In genomic region chr18:79071037-79071960, GRCh38 we compare ENCODE assay signal across 11 cellular contexts. TPM values are rescaled to one million over a fixed set of nuclear protein-coding genes. Genes with fewer than 3 reads are reported as not detected.
DNase-seq lines count a peak whose midpoint lies in the region; ATAC-seq, FAIRE-seq and TF ChIP-seq lines count a peak whose summit lies in the region.
"Had no signal": no experiment of that assay in that cellular context is flagged by ENCODE, and none has a peak within 500 bp of the region (broad histone marks: within the 10 kb centered on the region; RNA-seq: fewer than 3 reads in every experiment).

No MANE protein-coding gene starts in this region.

- peaks cover 6% of the 10 kb centered on the region for H3K4me1 Mint-ChIP-seq in endodermal cell

- CTCF ChIA-PET in HepG2 (lab: Yijun Ruan, JAX; ENCODE audit: low intra/inter-chr PET ratio, low total read pairs), result no interaction called here

- H3K9me3 ChIP-seq in HepG2 (ENCODE audit: low read length) (no peaks in the 10 kb centered on the region), right lobe of liver (no peaks in the 10 kb centered on the region), endodermal cell (ENCODE audit: control insufficient read depth, low read length) (peaks cover 28% of the 10 kb centered on the region), BE2C (peaks cover 3% of the 10 kb centered on the region; the same call in 1 of the 2 replicates)
- H3K9me3 ChIP-seq: adrenal gland had no signal

- POLR2A ChIA-PET in HepG2 (lab: Yijun Ruan, JAX), result no interaction called here

- peak overlapping the region; percentile 78 for H3K4me3 Mint-ChIP-seq in endodermal cell

- intact Hi-C loops in HepG2 (cut with micrococcal nuclease; ENCODE audit: unreplicated experiment) (loop anchor here (10.0 kb wide), 1 partner anchor 104 kb away; no protein-coding TSS in a partner anchor), right lobe of liver (cut with DNase I) (no loop called here), dorsolateral prefrontal cortex (cut with DNase I) (loop anchor here in 1 of 2 donors (5.0 kb wide), 1 partner anchor 301 kb away; no protein-coding TSS in a partner anchor)

- no peak overlapping the region for H2AFZ ChIP-seq in HepG2 (ENCODE audit: low read length)

- FAIRE-seq in HepG2 (lab: Jason Lieb, UNC), result no peak

- in situ Hi-C loops in HepG2 (cut with HindIII; ENCODE audit: extremely low pct_ligation_motif_present, low pct_unique_long_range_greater_than_20kb), result no loop called here

- H3K27ac ChIP-seq in HepG2 (ENCODE audit: extremely low read length, insufficient read depth, low read length) (no peak overlapping the region), right lobe of liver (no peak overlapping the region), endodermal cell (ENCODE audit: low read depth, low read length) (no peak overlapping the region), dorsolateral prefrontal cortex (no peak overlapping the region)
- H3K27ac ChIP-seq: adrenal gland had no signal

- no peak for TF ChIP-seq EP300 in HepG2 (IDR thresholded peaks at IDR 0.05; ENCODE audit: low read depth in 2 of 2, low read length in 2 of 2)
- no peak for TF ChIP-seq EP300 in HepG2 (CRISPR knock-in tag; IDR thresholded peaks at IDR 0.05; ENCODE audit: borderline replicate concordance)

- peaks cover 65% of the 10 kb centered on the region for H3K9me3 Mint-ChIP-seq in endodermal cell

- 99% methylated on average over 5 of the region's 5 CpGs for WGBS in HepG2 (ENCODE audit: low lambda C conversion rate)
- 70% methylated on average over 3 of the region's 5 CpGs for WGBS in right lobe of liver (ENCODE audit: insufficient coverage, low coverage, low lambda C conversion rate, missing lambda C conversion rate)
- WGBS in endodermal cell (ENCODE audit: insufficient coverage in 1 of 2, insufficient read length in 1 of 2), 2 experiments, result 97 to 100% methylated on average over 3 to 4 of the region's 5 CpGs

- H3K27me3 Mint-ChIP-seq in endodermal cell (ENCODE audit: insufficient read depth), result peaks cover 20% of the 10 kb centered on the region

- peak overlapping the region; percentile 82 for H3K4me2 ChIP-seq in HepG2 (ENCODE audit: low read depth, low read length)

- H3K79me2 ChIP-seq in HepG2 (ENCODE audit: insufficient read depth, low read length), result peaks cover 47% of the 10 kb centered on the region

- H3K27ac Mint-ChIP-seq in endodermal cell, result no peak overlapping the region

- H3K36me3 Mint-ChIP-seq in endodermal cell (ENCODE audit: low read depth), result peaks cover 40% of the 10 kb centered on the region

- no peak for TF ChIP-seq POLR2A in HepG2 (IDR thresholded peaks at IDR 0.05; ENCODE audit: insufficient read depth in 1 of 2, low read depth in 2 of 2, low read length in 2 of 2)
- no peak for TF ChIP-seq POLR2A in right lobe of liver (IDR thresholded peaks at IDR 0.05)

- no TSS peak for BruUV-seq in HepG2 (replicated peaks; lab: Mats Ljungman, UMichigan)

- no peak for TF ChIP-seq RAD21 in HepG2 (CRISPR knock-in tag; IDR thresholded peaks at IDR 0.05)

- H4K20me1 ChIP-seq in HepG2 (ENCODE audit: insufficient read depth, low read length), result no peaks in the 10 kb centered on the region

- H3K36me3 ChIP-seq in HepG2 (replicated peaks in 1 of 2; ENCODE audit: control insufficient read depth in 1 of 2, insufficient read depth in 2 of 2, low read length in 2 of 2) (no peaks in the 10 kb centered on the region; a peak in 1 of 5 replicates), right lobe of liver (no peaks in the 10 kb centered on the region), endodermal cell (ENCODE audit: control insufficient read depth, insufficient read depth, low read length) (no peaks in the 10 kb centered on the region), BE2C (no peaks in the 10 kb centered on the region)
- H3K36me3 ChIP-seq: adrenal gland, heart left ventricle had no signal

- no peak for DNase-seq in HepG2 (ENCODE audit: low spot score)
- no peak for DNase-seq in right lobe of liver
- DNase-seq in RKO (ENCODE audit: low spot score), result peak; percentile 25
- peak; percentile 4 for DNase-seq in endodermal cell
- no peak for DNase-seq in dorsolateral prefrontal cortex
- DNase-seq in BE2C, result no peak
- DNase-seq in GOT3 (lab: John Stamatoyannopoulos, UW), result no peak
- no peak for DNase-seq in iPS-NIHi11 (ENCODE audit: low spot score)
- DNase-seq: adrenal gland, heart left ventricle, NCI-H1105 treated with DMSO at 0.1 percent for 48 hours had no signal

- peak overlapping the region in 2 of 3 experiments; percentile 79 to 88; a peak in 2 of 6 replicates for H3K4me3 ChIP-seq in HepG2 (replicated peaks in 1 of 3; ENCODE audit: insufficient read depth in 1 of 3, low read depth in 2 of 3, low read length in 3 of 3)
- H3K4me3 ChIP-seq in right lobe of liver, result no peak overlapping the region
- peak overlapping the region; percentile 93 for H3K4me3 ChIP-seq in endodermal cell (ENCODE audit: low read length)
- peak overlapping the region in 6 of 59 donors; percentile 85 to 99 (median 94) for H3K4me3 ChIP-seq in dorsolateral prefrontal cortex
- no peak overlapping the region for H3K4me3 ChIP-seq in BE2C (ENCODE audit: low read depth, low read length)

- H3K27me3 ChIP-seq in HepG2 (ENCODE audit: control insufficient read depth in 1 of 2, insufficient read depth in 2 of 2, low read length in 2 of 2) (no peaks in the 10 kb centered on the region; a peak in 1 of 5 replicates), right lobe of liver (no peaks in the 10 kb centered on the region), endodermal cell (ENCODE audit: control insufficient read depth, insufficient read depth, low read length, poor library complexity, severe bottlenecking) (peaks cover 2% of the 10 kb centered on the region), dorsolateral prefrontal cortex (no peaks in the 10 kb centered on the region), BE2C (no peaks in the 10 kb centered on the region)
- H3K27me3 ChIP-seq: adrenal gland, heart left ventricle had no signal

- ATAC-seq in HepG2 (no peak), right lobe of liver (no peak)
- ATAC-seq: heart left ventricle had no signal

- TF ChIP-seq CTCF in HepG2 (CRISPR knock-in tag; IDR thresholded peaks at IDR 0.05) (no peak), right lobe of liver (IDR thresholded peaks at IDR 0.05) (no peak), endodermal cell (conservative IDR thresholded peaks at IDR 0.05) (no peak), dorsolateral prefrontal cortex (IDR thresholded peaks at IDR 0.05 in 54 of 56, conservative IDR thresholded peaks at IDR 0.05 in 2 of 56; ENCODE audit: low read depth in 1 of 56, partially characterized antibody in 56 of 56) (no peak), BE2C (IDR thresholded peaks at IDR 0.05; ENCODE audit: low read depth, low read length) (no peak)

- H3K9ac ChIP-seq in HepG2 (ENCODE audit: insufficient read depth, low read depth, low read length) (peak overlapping the region; percentile 90; the same call in 1 of the 2 replicates), endodermal cell (ENCODE audit: extremely low read depth, low read length, poor library complexity, severe bottlenecking) (no peak overlapping the region)

- H3K4me1 ChIP-seq in HepG2 (ENCODE audit: insufficient read depth, low read length) (peaks cover 30% of the 10 kb centered on the region), right lobe of liver (peaks cover 0 to 11% (median 2%) of the 10 kb centered on the region in 4 donors), endodermal cell (ENCODE audit: control insufficient read depth, insufficient read depth, low read length) (no peaks in the 10 kb centered on the region), BE2C (no peaks in the 10 kb centered on the region)

TF ChIP-seq in HepG2, 621 proteins besides CTCF, POLR2A, EP300 and RAD21 (continues in another document):
- no peak for TF ChIP-seq CEBPB (IDR thresholded peaks at IDR 0.05; ENCODE audit: borderline replicate concordance, low read depth, low read length)
- TF ChIP-seq, protein P1, sequence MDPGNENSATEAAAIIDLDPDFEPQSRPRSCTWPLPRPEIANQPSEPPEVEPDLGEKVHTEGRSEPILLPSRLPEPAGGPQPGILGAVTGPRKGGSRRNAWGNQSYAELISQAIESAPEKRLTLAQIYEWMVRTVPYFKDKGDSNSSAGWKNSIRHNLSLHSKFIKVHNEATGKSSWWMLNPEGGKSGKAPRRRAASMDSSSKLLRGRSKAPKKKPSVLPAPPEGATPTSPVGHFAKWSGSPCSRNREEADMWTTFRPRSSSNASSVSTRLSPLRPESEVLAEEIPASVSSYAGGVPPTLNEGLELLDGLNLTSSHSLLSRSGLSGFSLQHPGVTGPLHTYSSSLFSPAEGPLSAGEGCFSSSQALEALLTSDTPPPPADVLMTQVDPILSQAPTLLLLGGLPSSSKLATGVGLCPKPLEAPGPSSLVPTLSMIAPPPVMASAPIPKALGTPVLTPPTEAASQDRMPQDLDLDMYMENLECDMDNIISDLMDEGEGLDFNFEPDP (CRISPR knock-in tag; conservative IDR thresholded peaks at IDR 0.05), result no peak

RNA-seq across cellular contexts. Expression of gene ATP9B, which starts 2.1 kb away (rescaled TPM):
- 4.3 and 10.8 TPM in 2 replicates for total RNA-seq in HepG2 (2016; rRNA removed; fragmentation: Illumina TruSeq; extraction: Trizol)
- total RNA-seq in HepG2 (2016; cell fraction: cytosol; rRNA removed; fragmentation: Illumina TruSeq; extraction: Trizol; ENCODE audit: low read depth), result 19.2 and 23.0 TPM in 2 replicates
- 4.0 and 10.9 TPM in 2 replicates for total RNA-seq in HepG2 (2016; cell fraction: insoluble cytoplasmic fraction; rRNA removed; fragmentation: Illumina TruSeq; extraction: Trizol)
- 7.6 and 9.0 TPM in 2 replicates for total RNA-seq in HepG2 (2016; cell fraction: membrane; rRNA removed; fragmentation: Illumina TruSeq; extraction: Trizol)
- total RNA-seq in HepG2 (2016; cell fraction: nucleus; rRNA removed; fragmentation: Illumina TruSeq; extraction: Trizol), result 31.4 and 36.1 TPM in 2 replicates
- polyA plus RNA-seq in HepG2 (2011; rRNA removed), result 10.7 and 11.3 TPM in 2 replicates
- polyA plus RNA-seq in HepG2 (2011; cell fraction: cytosol; rRNA removed), result 8.3 and 9.2 TPM in 2 replicates
- 28.3 and 29.0 TPM in 2 replicates for polyA plus RNA-seq in HepG2 (2011; cell fraction: nucleus; rRNA removed)
- polyA plus RNA-seq in HepG2 (2012), result 6.2 and 6.9 TPM in 2 replicates
- polyA plus RNA-seq in HepG2 (2016; cell fraction: cytosol; fragmentation: Illumina TruSeq; extraction: Trizol; ENCODE audit: low read depth), result 1.4 and 2.1 TPM in 2 replicates
- polyA plus RNA-seq in HepG2 (2016; cell fraction: insoluble cytoplasmic fraction; fragmentation: Illumina TruSeq; extraction: Trizol; ENCODE audit: low read depth), result 3.1 and 4.5 TPM in 2 replicates
- 2.1 and 3.2 TPM in 2 replicates for polyA plus RNA-seq in HepG2 (2016; cell fraction: membrane; fragmentation: Illumina TruSeq; extraction: Trizol; ENCODE audit: low read depth)
- 18.6 and 20.3 TPM in 2 replicates for polyA plus RNA-seq in HepG2 (2016; cell fraction: nucleus; fragmentation: Illumina TruSeq; extraction: Trizol; ENCODE audit: insufficient read depth, low read depth)
- 19.4 and 72.1 TPM in 2 replicates for polyA minus RNA-seq in HepG2 (2011; rRNA and poly(A)+ RNA removed; ENCODE audit: low replicate concordance)
- 9.4 TPM in 2 replicates for polyA minus RNA-seq in HepG2 (2011; cell fraction: cytosol; rRNA and poly(A)+ RNA removed)
- 87.2 and 120 TPM in 2 replicates for polyA minus RNA-seq in HepG2 (2011; cell fraction: nucleus; rRNA and poly(A)+ RNA removed)
- 10 to 100 TPM; 13.6 to 25.7 (median 14.5) TPM for total RNA-seq in right lobe of liver
- total RNA-seq in endodermal cell, result 10 to 100 TPM; 29.1 to 38.1 TPM
- 12.4 TPM for polyA plus RNA-seq in endodermal cell (2013, experiment 1 of 2)
- polyA plus RNA-seq in endodermal cell (2013, experiment 2 of 2), result 14.3 TPM
- 100 to 1,000 TPM in 52 of 120 experiments, 10 to 100 TPM in 68; 67.5 to 145 (median 97.7) TPM for total RNA-seq in dorsolateral prefrontal cortex
- 11.1 TPM for polyA plus RNA-seq in BE2C (2012; ENCODE audit: insufficient read depth, insufficient read length, low read depth)

Comparison
In these comparisons a context has a peak if more than half of its experiments do, and no peak if none do; other contexts are left out.
1. H3K4me3 ChIP-seq: peak in HepG2 (2 of 3) and endodermal cell (single experiment); none in right lobe of liver (0 of 3) and BE2C (single experiment).
2. DNase-seq: peak in RKO (single experiment) and endodermal cell (single experiment); none in HepG2 (single experiment), right lobe of liver (0 of 3), dorsolateral prefrontal cortex (0 of 10), BE2C (single experiment), GOT3 (single experiment) and iPS-NIHi11 (single experiment).